In the genomic region with DNA sequence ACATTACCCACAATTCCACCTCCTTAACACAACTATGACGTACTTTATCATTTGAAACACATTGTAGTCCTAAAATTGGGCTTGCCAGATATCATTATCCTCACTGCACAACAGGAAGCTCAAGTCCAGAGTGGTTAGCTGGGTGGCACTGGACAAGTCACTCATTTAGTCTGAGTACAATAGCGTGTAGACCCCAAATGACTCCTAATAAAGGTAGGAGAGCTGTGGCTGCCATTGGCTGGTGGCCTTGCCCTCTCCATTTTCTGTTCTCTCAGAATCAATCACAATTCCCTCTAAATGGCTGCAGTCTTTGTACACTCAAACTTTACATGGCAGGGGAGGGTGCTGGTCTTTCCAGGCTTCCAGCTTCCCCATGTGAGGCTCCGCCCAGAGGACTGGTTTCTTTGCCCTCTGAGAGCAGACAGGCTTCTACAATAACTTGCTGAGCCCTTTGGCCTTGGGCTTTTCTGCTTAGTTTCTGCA, we compare ENCODE assay signal across 14 cellular contexts.
"Had no signal": no experiment of that assay in that cellular context is flagged by ENCODE, and none has a peak within 500 bp of the region (broad histone marks: within the 10 kb centered on the region; RNA-seq: fewer than 3 reads in every experiment).

No MANE protein-coding gene starts in this region.

- FAIRE-seq: endometrium, kidney had no signal

- H3K4me1 ChIP-seq: breast epithelium, neural progenitor cell, parathyroid adenoma, uterus had no signal

- H3K36me3 ChIP-seq: breast epithelium, esophagus squamous epithelium, neural progenitor cell, uterus had no signal

- DNase-seq: activated CD4-positive, alpha-beta T cell treated with anti-CD3 and anti-CD28 coated beads, Interleukin-2, amount 10 ng/mL, durations not matched to agents 7 days and 5 days; activated CD4-positive, CD25-positive, alpha-beta regulatory T cell; activated naive CD8-positive, alpha-beta T cell treated with anti-CD3 and anti-CD28 coated beads for 36 hours; anterior cingulate cortex; esophagus squamous epithelium; foreskin fibroblast; kidney; T-helper 9 cell; uterus had no signal

- H3K4me3 ChIP-seq: breast epithelium, esophagus squamous epithelium, neural progenitor cell, skin epidermis, uterus had no signal

- H3K9me3 ChIP-seq: breast epithelium, esophagus squamous epithelium, uterus had no signal
